8 cellular contexts compared by ENCODE assay signal in genomic region chr9:21096172-21096900, GRCh38. TPM values are rescaled to one million over a fixed set of nuclear protein-coding genes. Genes with fewer than 3 reads are reported as not detected.
DNase-seq lines count a peak whose midpoint lies in the region; ATAC-seq and TF ChIP-seq lines count a peak whose summit lies in the region.

No MANE protein-coding gene starts in this region.

- no peak overlapping the region for H4K91ac ChIP-seq in neuronal stem cell (ENCODE audit: low read depth, low read length, poor library complexity)

- no peak overlapping the region for H4K8ac ChIP-seq in neuronal stem cell (ENCODE audit: low read depth, low read length)

- TF ChIP-seq CTCF in BE2C (IDR thresholded peaks at IDR 0.05; ENCODE audit: low read depth, low read length) = no peak

- H3K4me3 ChIP-seq in BE2C (ENCODE audit: low read depth, low read length) (peak overlapping the region; percentile 36), duodenal mucosa (ENCODE audit: low read depth in 1 of 2, low read length in 2 of 2) (peak overlapping the region; percentile 42 to 54), neuronal stem cell (ENCODE audit: low read length in 2 of 2) (no peak overlapping the region)

- no peak overlapping the region for H3K18ac ChIP-seq in neuronal stem cell (ENCODE audit: low read length)

- no peak overlapping the region for H3K27ac ChIP-seq in duodenal mucosa (ENCODE audit: low read depth, low read length)
- no peak overlapping the region for H3K27ac ChIP-seq in neuronal stem cell (replicated peaks; ENCODE audit: low read length)
- no peak overlapping the region for H3K27ac ChIP-seq in substantia nigra (ENCODE audit: low read depth, low read length, poor library complexity, severe bottlenecking)

- ATAC-seq in GM19023 (IDR thresholded peaks at IDR 0.05; ENCODE audit: unreplicated experiment) = peak; percentile 90
- peak; percentile 75 for ATAC-seq in HG03159 (IDR thresholded peaks at IDR 0.05; ENCODE audit: unreplicated experiment)
- ATAC-seq in SK-N-SH treated with all-trans-retinoic acid at 6 μM for 48 hours = peak; percentile 67

- H2BK5ac ChIP-seq in neuronal stem cell (ENCODE audit: low read length) = no peak overlapping the region

- no peak overlapping the region for H3K4ac ChIP-seq in neuronal stem cell (ENCODE audit: low read length)

- no peak overlapping the region for H2BK15ac ChIP-seq in neuronal stem cell (ENCODE audit: low read length)

- no peaks in the 10 kb centered on the region for H3K79me1 ChIP-seq in neuronal stem cell (ENCODE audit: low read depth, low read length)

- peak overlapping the region; percentile 10 to 24 for H3K9ac ChIP-seq in duodenal mucosa (ENCODE audit: low read depth in 1 of 2, low read length in 2 of 2)
- H3K9ac ChIP-seq in neuronal stem cell (ENCODE audit: low read depth, low read length, poor library complexity) = no peak overlapping the region

- H3K4me1 ChIP-seq in BE2C (peaks cover 3% of the 10 kb centered on the region; the same call in 1 of the 2 replicates), duodenal mucosa (ENCODE audit: control insufficient read depth in 1 of 2, insufficient read depth in 2 of 2, low read length in 2 of 2) (peaks cover 5 to 14% of the 10 kb centered on the region in 2 donors), neuronal stem cell (ENCODE audit: control insufficient read depth in 2 of 2, insufficient read depth in 1 of 2, low read depth in 1 of 2, low read length in 2 of 2) (no peaks in the 10 kb centered on the region)

- no peak overlapping the region for H3K14ac ChIP-seq in neuronal stem cell (ENCODE audit: low read length)

- H3K9me3 ChIP-seq in BE2C (no peaks in the 10 kb centered on the region), duodenal mucosa (ENCODE audit: control insufficient read depth in 1 of 2, low read length in 2 of 2) (no peaks in the 10 kb centered on the region), neuronal stem cell (replicated peaks in 1 of 2; ENCODE audit: control insufficient read depth in 2 of 2, insufficient read depth in 1 of 2, low read depth in 1 of 2, low read length in 2 of 2) (no peaks in the 10 kb centered on the region)

- no peak overlapping the region for H3K23ac ChIP-seq in neuronal stem cell (ENCODE audit: low read depth, low read length, poor library complexity)

- WGBS in neuronal stem cell (ENCODE audit: extremely low coverage in 2 of 2, insufficient read length in 2 of 2, insufficient replicate concordance in 1 of 2), 2 donors = 100% methylated on average over 2 of the region's 6 CpGs; no CpG with 5 or more reads in 1 of the 2 donors

- no peaks in the 10 kb centered on the region for H3K27me3 ChIP-seq in BE2C
- H3K27me3 ChIP-seq in duodenal mucosa (ENCODE audit: control insufficient read depth in 1 of 2, insufficient read depth in 2 of 2, low read length in 2 of 2) = no peaks in the 10 kb centered on the region
- no peaks in the 10 kb centered on the region for H3K27me3 ChIP-seq in neuronal stem cell (ENCODE audit: control insufficient read depth in 3 of 3, insufficient read depth in 3 of 3, low read depth in 1 of 3, low read length in 3 of 3)

- DNase-seq in BE2C (no peak), neuronal stem cell (ENCODE audit: low spot score) (no peak), DMS79 (lab: John Stamatoyannopoulos, UW) (no peak), substantia nigra (lab: John Stamatoyannopoulos, UW) (no peak)

- no peak overlapping the region for H2BK120ac ChIP-seq in neuronal stem cell (ENCODE audit: low read depth, low read length)

- no peaks in the 10 kb centered on the region for H3K36me3 ChIP-seq in BE2C
- H3K36me3 ChIP-seq in duodenal mucosa (ENCODE audit: control insufficient read depth in 1 of 2, insufficient read depth in 2 of 2, low read length in 2 of 2) = no peaks in the 10 kb centered on the region
- H3K36me3 ChIP-seq in neuronal stem cell (replicated peaks in 1 of 2; ENCODE audit: control insufficient read depth in 2 of 2, insufficient read depth in 2 of 2, low read length in 2 of 2) = no peaks in the 10 kb centered on the region

- H2BK12ac ChIP-seq in neuronal stem cell (ENCODE audit: low read length) = no peak overlapping the region

- no peak overlapping the region for H3K4me2 ChIP-seq in neuronal stem cell (ENCODE audit: insufficient read depth, low read length, poor library complexity, severe bottlenecking)

- peak overlapping the region; percentile 42 for H2AFZ ChIP-seq in neuronal stem cell (ENCODE audit: low read length)

- H2AK5ac ChIP-seq in neuronal stem cell (ENCODE audit: low read depth, low read length) = no peak overlapping the region

TF ChIP-seq in SK-N-SH treated with all-trans-retinoic acid at 6 μM for 48 hours, 23 proteins besides CTCF, POLR2A, EP300 and RAD21 (continues in another document):
- TF ChIP-seq ZNF565 (CRISPR knock-in tag; conservative IDR thresholded peaks at IDR 0.05; ENCODE audit: low read depth) (no peak), ZFP3 (CRISPR knock-in tag; IDR thresholded peaks at IDR 0.05) (no peak), GLIS3 (CRISPR knock-in tag; IDR thresholded peaks at IDR 0.05) (no peak), CREB5 (CRISPR knock-in tag; IDR thresholded peaks at IDR 0.05; ENCODE audit: low read depth) (no peak), ISL1 (CRISPR knock-in tag; IDR thresholded peaks at IDR 0.05) (no peak), RARB (CRISPR knock-in tag; IDR thresholded peaks at IDR 0.05) (no peak), BACH2 (CRISPR knock-in tag; IDR thresholded peaks at IDR 0.05; ENCODE audit: borderline replicate concordance) (no peak), ARNTL (CRISPR knock-in tag; IDR thresholded peaks at IDR 0.05; ENCODE audit: borderline replicate concordance, low read depth) (no peak), TSHZ2 (CRISPR knock-in tag; IDR thresholded peaks at IDR 0.05) (no peak), CSDC2 (CRISPR knock-in tag; IDR thresholded peaks at IDR 0.05) (no peak), POU6F1 (CRISPR knock-in tag; IDR thresholded peaks at IDR 0.05; ENCODE audit: borderline replicate concordance, low read depth) (no peak)

RNA-seq across cellular contexts. Expression of gene IFNB1, which starts 18.6 kb away (rescaled TPM):
- not detected for polyA plus RNA-seq in BE2C (2012; ENCODE audit: insufficient read depth, insufficient read length, low read depth)
- polyA plus RNA-seq in neuronal stem cell (2013, experiment 1 of 2) = not detected
- polyA plus RNA-seq in neuronal stem cell (2013, experiment 2 of 2) = not detected

RNA-seq across cellular contexts. Expression of gene IFNW1, which starts 45.3 kb away (rescaled TPM):
- not detected for polyA plus RNA-seq in BE2C (2012; ENCODE audit: insufficient read depth, insufficient read length, low read depth)
- not detected for polyA plus RNA-seq in neuronal stem cell (2013, experiment 1 of 2)
- polyA plus RNA-seq in neuronal stem cell (2013, experiment 2 of 2) = not detected

Comparison
In these comparisons a context has a peak if more than half of its experiments do, and no peak if none do; other contexts are left out.
1. H3K4me3 ChIP-seq: peak in BE2C (single experiment) and duodenal mucosa (2 of 2); none in neuronal stem cell (0 of 2).
2. Peak in every context shown above with its lines, with median percentiles within 50 percentile points of each other: ATAC-seq.